ENCODE assay signal across 1 cellular context in genomic region chr2:6724572-6725140, GRCh38.
TF ChIP-seq lines count a peak whose summit lies in the region.

No MANE protein-coding gene starts in this region.

TF ChIP-seq in K562, 482 proteins besides CTCF, POLR2A, EP300 and RAD21 (continued from another document):
- no peak for TF ChIP-seq MXD1 (CRISPR knock-in tag; IDR thresholded peaks at IDR 0.05; ENCODE audit: borderline replicate concordance, poor library complexity, severe bottlenecking)
- TF ChIP-seq MAFF (IDR thresholded peaks at IDR 0.05; ENCODE audit: low read length), result peak; percentile 56
- TF ChIP-seq ZNF507 (tag; conservative IDR thresholded peaks at IDR 0.05), result no peak
- no peak for TF ChIP-seq GTF2F1 (IDR thresholded peaks at IDR 0.05; ENCODE audit: low read depth, low read length)
